8 cellular contexts compared by ENCODE assay signal in genomic region chr5:321233-321725, GRCh38. TPM values are rescaled to one million over a fixed set of nuclear protein-coding genes. Genes with fewer than 3 reads are reported as not detected.
DNase-seq lines count a peak whose midpoint lies in the region; ATAC-seq and TF ChIP-seq lines count a peak whose summit lies in the region.

AHRR (plus strand) TSS chr5:321714; CDS start chr5:343903, 22,189 bp downstream.

- intact Hi-C loops in activated CD8-positive, alpha-beta T cell treated with anti-CD3 and anti-CD28 coated beads for 36 hours (cut with micrococcal nuclease), result no loop called here

- peak; percentile 65 for TF ChIP-seq CTCF in activated CD8-positive, alpha-beta T cell treated with anti-CD3 and anti-CD28 coated beads for 36 hours (IDR thresholded peaks at IDR 0.05)

- peak; percentile 44 for ATAC-seq in activated CD8-positive, alpha-beta T cell treated with anti-CD3 and anti-CD28 coated beads for 36 hours
- peak; percentile 8 to 47 for ATAC-seq in naive thymus-derived CD8-positive, alpha-beta T cell

- peaks cover 27% of the 10 kb centered on the region for H3K4me1 Mint-ChIP-seq in activated CD8-positive, alpha-beta T cell treated with anti-CD3 and anti-CD28 coated beads for 36 hours (ENCODE audit: low read depth)
- H3K4me1 Mint-ChIP-seq in naive thymus-derived CD8-positive, alpha-beta T cell, result peaks cover 3 to 20% (median 18%) of the 10 kb centered on the region in 4 donors

- H3K4me3 Mint-ChIP-seq in activated CD8-positive, alpha-beta T cell treated with anti-CD3 and anti-CD28 coated beads for 36 hours, result peak within 1 kb of the TSS; percentile 78
- H3K4me3 Mint-ChIP-seq in naive thymus-derived CD8-positive, alpha-beta T cell, result peak within 1 kb of the TSS; percentile 15 to 82 (median 66)

- POLR2A ChIA-PET in HEK293T (lab: Yijun Ruan, JAX), result interaction anchor here (0.6 to 1.4 kb wide), 10 partner anchors 9 to 119 kb away, joined by 3 to 16 read pairs (median 3); no protein-coding TSS in a partner anchor
- POLR2A ChIA-PET in activated CD8-positive, alpha-beta T cell treated with anti-CD3 and anti-CD28 coated beads for 36 hours (lab: Charles Lee), result interaction anchor here (1.1 to 2.1 kb wide), 5 partner anchors 48 to 126 kb away, joined by 3 to 7 read pairs (median 3); no protein-coding TSS in a partner anchor
- POLR2A ChIA-PET in naive thymus-derived CD8-positive, alpha-beta T cell (lab: Charles Lee), result no interaction called here

- DNase-seq in activated CD8-positive, alpha-beta memory T cell treated with anti-CD3 and anti-CD28 coated beads for 24 hours, result peak; percentile 85
- DNase-seq in activated CD8-positive, alpha-beta memory T cell treated with anti-CD3 and anti-CD28 coated beads, Interleukin-2, amount 50 U/mL, for 4 hours, result no peak
- DNase-seq in HEK293T (ENCODE audit: extremely low spot score) (peak; percentile 86), NCI-H146 treated with DMSO at 0.1 percent for 48 hours (lab: John Stamatoyannopoulos, UW; ENCODE audit: unreplicated experiment) (peak; percentile 26), fibroblast of gingiva (ENCODE audit: low read depth) (peak; percentile 69), cortex of kidney (lab: John Stamatoyannopoulos, UW) (no peak)
- peak; percentile 63 for DNase-seq in activated CD8-positive, alpha-beta T cell treated with anti-CD3 and anti-CD28 coated beads for 36 hours
- DNase-seq in naive thymus-derived CD8-positive, alpha-beta T cell, result no peak

- peaks cover 14% of the 10 kb centered on the region for H3K36me3 Mint-ChIP-seq in activated CD8-positive, alpha-beta T cell treated with anti-CD3 and anti-CD28 coated beads for 36 hours (ENCODE audit: low read depth)
- H3K36me3 Mint-ChIP-seq in naive thymus-derived CD8-positive, alpha-beta T cell, result peaks cover 0 to 8% (median 2%) of the 10 kb centered on the region in 3 donors

- peak within 1 kb of the TSS; percentile 69 for H3K27ac Mint-ChIP-seq in activated CD8-positive, alpha-beta T cell treated with anti-CD3 and anti-CD28 coated beads for 36 hours
- H3K27ac Mint-ChIP-seq in naive thymus-derived CD8-positive, alpha-beta T cell, result no peak within 1 kb of the TSS

- no peaks in the 10 kb centered on the region for H3K9me3 Mint-ChIP-seq in activated CD8-positive, alpha-beta T cell treated with anti-CD3 and anti-CD28 coated beads for 36 hours
- no peaks in the 10 kb centered on the region for H3K9me3 Mint-ChIP-seq in naive thymus-derived CD8-positive, alpha-beta T cell

- peaks cover 33% of the 10 kb centered on the region for H3K27me3 Mint-ChIP-seq in activated CD8-positive, alpha-beta T cell treated with anti-CD3 and anti-CD28 coated beads for 36 hours
- peaks cover 9 to 55% (median 24%) of the 10 kb centered on the region in 5 donors for H3K27me3 Mint-ChIP-seq in naive thymus-derived CD8-positive, alpha-beta T cell

- CTCF ChIA-PET in HEK293T (lab: Yijun Ruan, JAX), result interaction anchor here (0.5 to 1.8 kb wide), 4 partner anchors 8 to 293 kb away, joined by 3 to 4 read pairs (median 4); no protein-coding TSS in a partner anchor
- CTCF ChIA-PET in activated CD8-positive, alpha-beta T cell treated with anti-CD3 and anti-CD28 coated beads for 36 hours (lab: Charles Lee), result interaction anchor here (0.6 to 1.4 kb wide), 5 partner anchors 16 to 124 kb away, joined by 3 to 4 read pairs (median 4); no protein-coding TSS in a partner anchor

TF ChIP-seq in HEK293T, 16 proteins besides CTCF, POLR2A, EP300 and RAD21:
- no peak for TF ChIP-seq TARDBP (IDR thresholded peaks at IDR 0.05)
- TF ChIP-seq FOXK2 (IDR thresholded peaks at IDR 0.05), result no peak
TF ChIP-seq in HEK293T: peak in this region for 0.

RNA-seq across cellular contexts. Expression of gene AHRR, which starts in this region (rescaled TPM):
- total RNA-seq in activated CD8-positive, alpha-beta T cell treated with anti-CD3 and anti-CD28 coated beads for 36 hours, result 10 to 100 TPM; 26.3 to 27.9 TPM
- total RNA-seq in naive thymus-derived CD8-positive, alpha-beta T cell, result 1 to 10 TPM; 5.8 to 7.6 TPM
- polyA plus RNA-seq in naive thymus-derived CD8-positive, alpha-beta T cell, result under 1 TPM in 2 of 3 donors, not detected in 1; 0.11 to 0.23 TPM

Comparison
In these comparisons a context has a peak if more than half of its experiments do, and no peak if none do; other contexts are left out.
1. DNase-seq: peak in activated CD8-positive, alpha-beta memory T cell treated with anti-CD3 and anti-CD28 coated beads for 24 hours (single experiment), HEK293T (single experiment), NCI-H146 treated with DMSO at 0.1 percent for 48 hours (single experiment), activated CD8-positive, alpha-beta T cell treated with anti-CD3 and anti-CD28 coated beads for 36 hours (single experiment) and fibroblast of gingiva (single experiment); none in activated CD8-positive, alpha-beta memory T cell treated with anti-CD3 and anti-CD28 coated beads, Interleukin-2, amount 50 U/mL, for 4 hours (single experiment), naive thymus-derived CD8-positive, alpha-beta T cell (0 of 10) and cortex of kidney (single experiment).